ENCODE assay signal across 8 cellular contexts in genomic region chr11:60343094-60343704, GRCh38. TPM values are rescaled to one million over a fixed set of nuclear protein-coding genes. Genes with fewer than 3 reads are reported as not detected.
A peak's percentile ranks its signal among the peaks of the same experiment; 100 is the strongest.
DNase-seq lines count a peak whose midpoint lies in the region; ATAC-seq and TF ChIP-seq lines count a peak whose summit lies in the region.

No MANE protein-coding gene starts in this region.

- H3K27me3 ChIP-seq in foreskin keratinocyte: no peaks in the 10 kb centered on the region

- ATAC-seq in foreskin keratinocyte (no peak), GM18511 (IDR thresholded peaks at IDR 0.05; ENCODE audit: unreplicated experiment) (no peak), HG02938 (IDR thresholded peaks at IDR 0.05; ENCODE audit: unreplicated experiment) (no peak)

- H3K27ac ChIP-seq in foreskin keratinocyte (no peak overlapping the region), coronary artery (no peak overlapping the region)

- DNase-seq in A172 (ENCODE audit: low spot score) (peak; percentile 4), GM12865 (ENCODE audit: low read depth) (peak; percentile 52), RPMI7951 (ENCODE audit: low read depth) (peak; percentile 13), foreskin keratinocyte (no peak), Ammon's horn (ENCODE audit: low spot score) (no peak), coronary artery (ENCODE audit: low spot score) (no peak)

- TF ChIP-seq CTCF in GM12865 (IDR thresholded peaks at IDR 0.05; ENCODE audit: insufficient read depth, low read depth, low read length, missing control alignments) (peak; percentile 45), foreskin keratinocyte (conservative IDR thresholded peaks at IDR 0.05) (peak; percentile 47), coronary artery (IDR thresholded peaks at IDR 0.05) (no peak)

- H3K4me3 ChIP-seq in GM12865 (ENCODE audit: low read depth, low read length) (no peak overlapping the region), coronary artery (no peak overlapping the region)

- H3K4me1 ChIP-seq in foreskin keratinocyte: no peaks in the 10 kb centered on the region

RNA-seq across cellular contexts. Expression of gene MS4A6E, which starts 16.1 kb away (rescaled TPM):
- total RNA-seq in A172 (2014; rRNA removed; shearing (Covaris generic)): not detected in 2 replicates
- not detected in 2 replicates for total RNA-seq in RPMI7951 (2014; rRNA removed; shearing (Covaris generic))
- total RNA-seq in foreskin keratinocyte: not detected in 2 replicates
- not detected in 2 replicates for polyA plus RNA-seq in foreskin keratinocyte

RNA-seq across cellular contexts. Expression of gene MS4A7, which starts 35.1 kb away (rescaled TPM):
- not detected in 2 replicates for total RNA-seq in A172 (2014; rRNA removed; shearing (Covaris generic))
- total RNA-seq in RPMI7951 (2014; rRNA removed; shearing (Covaris generic)): not detected in 2 replicates
- total RNA-seq in foreskin keratinocyte: not detected in 2 replicates
- not detected in 2 replicates for polyA plus RNA-seq in foreskin keratinocyte

RNA-seq across cellular contexts. Expression of gene MS4A14, which starts 53.1 kb away (rescaled TPM):
- not detected in 2 replicates for total RNA-seq in A172 (2014; rRNA removed; shearing (Covaris generic))
- not detected in 2 replicates for total RNA-seq in RPMI7951 (2014; rRNA removed; shearing (Covaris generic))
- not detected in 2 replicates for total RNA-seq in foreskin keratinocyte
- polyA plus RNA-seq in foreskin keratinocyte: not detected in 2 replicates

Comparison
In these comparisons a context has a peak if more than half of its experiments do, and no peak if none do; other contexts are left out.
1. DNase-seq: peak in A172 (single experiment), GM12865 (single experiment) and RPMI7951 (single experiment); none in foreskin keratinocyte (0 of 2), Ammon's horn (single experiment) and coronary artery (single experiment).